2 cellular contexts compared by ENCODE assay signal in genomic region chr22:31732089-31732829, GRCh38.
TF ChIP-seq lines count a peak whose summit lies in the region.

No MANE protein-coding gene starts in this region.

TF ChIP-seq in WTC11, 78 proteins besides CTCF, POLR2A, EP300 and RAD21 (continued from another document):
- no peak for TF ChIP-seq ELF4 (CRISPR knock-in tag; IDR thresholded peaks at IDR 0.05; ENCODE audit: low read depth)
TF ChIP-seq in WTC11: peak in this region for 0.

TF ChIP-seq in liver, 16 proteins besides CTCF, POLR2A, EP300 and RAD21 (continued from another document):
- TF ChIP-seq YY1 (IDR thresholded peaks at IDR 0.05) (no peak), EGR1 (IDR thresholded peaks at IDR 0.05; ENCODE audit: low read depth in 2 of 2) (no peak), FOXA1 (IDR thresholded peaks at IDR 0.05) (no peak), ZBTB33 (IDR thresholded peaks at IDR 0.05) (no peak), FOXA2 (IDR thresholded peaks at IDR 0.05) (no peak), SP1 (IDR thresholded peaks at IDR 0.05) (no peak), GABPA (IDR thresholded peaks at IDR 0.05 in 1 of 2, conservative IDR thresholded peaks at IDR 0.05 in 1 of 2) (no peak), HNF4G (IDR thresholded peaks at IDR 0.05) (peak; percentile 66), HNF4A (conservative IDR thresholded peaks at IDR 0.05) (peak; percentile 60 to 74)
- TF ChIP-seq, protein P1, sequence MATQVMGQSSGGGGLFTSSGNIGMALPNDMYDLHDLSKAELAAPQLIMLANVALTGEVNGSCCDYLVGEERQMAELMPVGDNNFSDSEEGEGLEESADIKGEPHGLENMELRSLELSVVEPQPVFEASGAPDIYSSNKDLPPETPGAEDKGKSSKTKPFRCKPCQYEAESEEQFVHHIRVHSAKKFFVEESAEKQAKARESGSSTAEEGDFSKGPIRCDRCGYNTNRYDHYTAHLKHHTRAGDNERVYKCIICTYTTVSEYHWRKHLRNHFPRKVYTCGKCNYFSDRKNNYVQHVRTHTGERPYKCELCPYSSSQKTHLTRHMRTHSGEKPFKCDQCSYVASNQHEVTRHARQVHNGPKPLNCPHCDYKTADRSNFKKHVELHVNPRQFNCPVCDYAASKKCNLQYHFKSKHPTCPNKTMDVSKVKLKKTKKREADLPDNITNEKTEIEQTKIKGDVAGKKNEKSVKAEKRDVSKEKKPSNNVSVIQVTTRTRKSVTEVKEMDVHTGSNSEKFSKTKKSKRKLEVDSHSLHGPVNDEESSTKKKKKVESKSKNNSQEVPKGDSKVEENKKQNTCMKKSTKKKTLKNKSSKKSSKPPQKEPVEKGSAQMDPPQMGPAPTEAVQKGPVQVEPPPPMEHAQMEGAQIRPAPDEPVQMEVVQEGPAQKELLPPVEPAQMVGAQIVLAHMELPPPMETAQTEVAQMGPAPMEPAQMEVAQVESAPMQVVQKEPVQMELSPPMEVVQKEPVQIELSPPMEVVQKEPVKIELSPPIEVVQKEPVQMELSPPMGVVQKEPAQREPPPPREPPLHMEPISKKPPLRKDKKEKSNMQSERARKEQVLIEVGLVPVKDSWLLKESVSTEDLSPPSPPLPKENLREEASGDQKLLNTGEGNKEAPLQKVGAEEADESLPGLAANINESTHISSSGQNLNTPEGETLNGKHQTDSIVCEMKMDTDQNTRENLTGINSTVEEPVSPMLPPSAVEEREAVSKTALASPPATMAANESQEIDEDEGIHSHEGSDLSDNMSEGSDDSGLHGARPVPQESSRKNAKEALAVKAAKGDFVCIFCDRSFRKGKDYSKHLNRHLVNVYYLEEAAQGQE (IDR thresholded peaks at IDR 0.05): no peak
- TF ChIP-seq, protein P2, sequence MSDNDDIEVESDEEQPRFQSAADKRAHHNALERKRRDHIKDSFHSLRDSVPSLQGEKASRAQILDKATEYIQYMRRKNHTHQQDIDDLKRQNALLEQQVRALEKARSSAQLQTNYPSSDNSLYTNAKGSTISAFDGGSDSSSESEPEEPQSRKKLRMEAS (IDR thresholded peaks at IDR 0.05): no peak
